In genomic region chr10:131222986-131223385, GRCh38 we compare ENCODE assay signal across 30 cellular contexts.
"Had no signal": no experiment of that assay in that cellular context is flagged by ENCODE, and none has a peak within 500 bp of the region (broad histone marks: within the 10 kb centered on the region; RNA-seq: fewer than 3 reads in every experiment).

No MANE protein-coding gene starts in this region.

- H3K27me3 Mint-ChIP-seq: memory B cell; natural killer cell treated with Interleukin-12 subunit alpha and Interleukin-12 subunit beta and Interleukin-15 and Interleukin-18, amount 100 ng/mL, for 72 hours; stimulated activated naive B cell treated with anti-CD40 and anti-IgM and Interleukin-4, amounts not matched to agents 10 μg/mL and 1 μg/mL and 100 μg/mL, for 72 hours had no signal

- H3K27me3 ChIP-seq: hepatocyte, pancreas, testis, thyroid gland, transverse colon, upper lobe of left lung, vagina had no signal

- H3K4me3 Mint-ChIP-seq: memory B cell; naive thymus-derived CD4-positive, alpha-beta T cell; natural killer cell treated with Interleukin-12 subunit alpha and Interleukin-12 subunit beta and Interleukin-15 and Interleukin-18, amount 100 ng/mL, for 72 hours; stimulated activated naive B cell treated with anti-CD40 and anti-IgM and Interleukin-4, amounts not matched to agents 10 μg/mL and 1 μg/mL and 100 μg/mL, for 72 hours had no signal

- H3K27ac Mint-ChIP-seq: memory B cell; naive thymus-derived CD4-positive, alpha-beta T cell; natural killer cell treated with Interleukin-12 subunit alpha and Interleukin-12 subunit beta and Interleukin-15 and Interleukin-18, amount 100 ng/mL, for 72 hours; stimulated activated naive B cell treated with anti-CD40 and anti-IgM and Interleukin-4, amounts not matched to agents 10 μg/mL and 1 μg/mL and 100 μg/mL, for 72 hours had no signal

- H3K4me1 ChIP-seq: heart right ventricle, left ventricle myocardium inferior, pancreas, prostate gland, stomach, testis, thyroid gland, transverse colon, upper lobe of left lung, vagina had no signal

- H3K4me2 ChIP-seq: hepatocyte had no signal

- H3K36me3 Mint-ChIP-seq: memory B cell; naive thymus-derived CD4-positive, alpha-beta T cell; natural killer cell treated with Interleukin-12 subunit alpha and Interleukin-12 subunit beta and Interleukin-15 and Interleukin-18, amount 100 ng/mL, for 72 hours; stimulated activated naive B cell treated with anti-CD40 and anti-IgM and Interleukin-4, amounts not matched to agents 10 μg/mL and 1 μg/mL and 100 μg/mL, for 72 hours had no signal

- DNase-seq: heart right ventricle; islet precursor cell; kidney glomerular epithelial cell; left colon; left ventricle myocardium inferior; midbrain; mucosa of descending colon; naive thymus-derived CD4-positive, alpha-beta T cell; nucleus accumbens; retina; right cardiac atrium; stimulated activated CD4-positive, alpha-beta T cell treated with anti-CD3 and anti-CD28 coated beads, Interleukin-1b, Interleukin-23, amount 100 ng/mL, for 48 hours; stimulated activated CD4-positive, alpha-beta T cell treated with anti-CD3 and anti-CD28 coated beads, Interleukin-2, amount 100 ng/mL, for 48 hours; stimulated activated CD4-positive, alpha-beta T cell treated with anti-CD3 and anti-CD28 coated beads, Interleukin-4, amount 100 ng/mL, for 4 hours; stimulated activated CD8-positive, alpha-beta memory T cell treated with anti-CD3 and anti-CD28 coated beads, Interleukin-4, amount 100 ng/mL, for 48 hours; stimulated activated naive B cell treated with anti-CD40 and anti-IgM and Interleukin-4, amounts not matched to agents 10 μg/mL and 1 μg/mL and 100 μg/mL, for 72 hours; stimulated activated naive CD8-positive, alpha-beta T cell treated with anti-CD3 and anti-CD28 coated beads, Interleukin-15, Interleukin-2, amounts not matched to agents 100 U/mL and 50 U/mL, for 24 hours; stomach; testis; thyroid gland; transverse colon; upper lobe of left lung had no signal

- H3K4me1 Mint-ChIP-seq: memory B cell; naive thymus-derived CD4-positive, alpha-beta T cell; stimulated activated naive B cell treated with anti-CD40 and anti-IgM and Interleukin-4, amounts not matched to agents 10 μg/mL and 1 μg/mL and 100 μg/mL, for 72 hours had no signal

- H3K9me3 ChIP-seq: heart right ventricle, left ventricle myocardium inferior, pancreas, prostate gland, stomach, testis, thyroid gland, transverse colon, upper lobe of left lung, vagina had no signal

- H3K27ac ChIP-seq: heart right ventricle, hepatocyte, left ventricle myocardium inferior, pancreas, prostate gland, skin epidermis, stomach, testis, thyroid gland, transverse colon, upper lobe of left lung, vagina had no signal

- H3K9me3 Mint-ChIP-seq: naive thymus-derived CD4-positive, alpha-beta T cell; natural killer cell treated with Interleukin-12 subunit alpha and Interleukin-12 subunit beta and Interleukin-15 and Interleukin-18, amount 100 ng/mL, for 72 hours; stimulated activated naive B cell treated with anti-CD40 and anti-IgM and Interleukin-4, amounts not matched to agents 10 μg/mL and 1 μg/mL and 100 μg/mL, for 72 hours had no signal

- H3K4me3 ChIP-seq: heart right ventricle, hepatocyte, left ventricle myocardium inferior, mucosa of descending colon, pancreas, prostate gland, skin epidermis, stomach, testis, thyroid gland, transverse colon, upper lobe of left lung, vagina had no signal

- ATAC-seq: heart right ventricle; left colon; mucosa of descending colon; naive thymus-derived CD4-positive, alpha-beta T cell; natural killer cell treated with Interleukin-12 subunit alpha and Interleukin-12 subunit beta and Interleukin-15 and Interleukin-18, amount 100 ng/mL, for 72 hours; pancreas; right cardiac atrium; sciatic nerve; stimulated activated naive B cell treated with anti-CD40 and anti-IgM and Interleukin-4, amounts not matched to agents 10 μg/mL and 1 μg/mL and 100 μg/mL, for 72 hours; stimulated activated naive CD8-positive, alpha-beta T cell treated with anti-CD3 and anti-CD28 coated beads, Interleukin-15, Interleukin-2, amounts not matched to agents 100 U/mL and 50 U/mL, for 24 hours had no signal

- H3K36me3 ChIP-seq: heart right ventricle, left ventricle myocardium inferior, pancreas, prostate gland, stomach, thyroid gland, transverse colon, upper lobe of left lung, vagina had no signal
